ENCODE assay signal across 26 cellular contexts in genomic region chr2:171627412-171627811, GRCh38.
"Had no signal": no experiment of that assay in that cellular context is flagged by ENCODE, and none has a peak within 500 bp of the region (broad histone marks: within the 10 kb centered on the region; RNA-seq: fewer than 3 reads in every experiment).

No MANE protein-coding gene starts in this region.

- H3K36me3 ChIP-seq: neural progenitor cell, ovary, right lobe of liver, sigmoid colon, stomach, thoracic aorta, thyroid gland, tibial nerve, upper lobe of right lung, uterus had no signal

- ATAC-seq: naive thymus-derived CD4-positive, alpha-beta T cell; natural killer cell; psoas muscle; right cardiac atrium; right lobe of liver; stimulated activated effector memory CD8-positive, alpha-beta T cell treated with anti-CD3 and anti-CD28 coated beads, Interleukin-12 subunit alpha, Interleukin-12 subunit beta, amount 100 ng/mL, for 72 hours; stimulated activated naive B cell treated with anti-CD40 and anti-IgM and Interleukin-4, amounts not matched to agents 10 μg/mL and 1 μg/mL and 100 μg/mL, for 72 hours; upper lobe of right lung had no signal

- H3K79me2 ChIP-seq: parathyroid adenoma had no signal

- H3K27me3 ChIP-seq: neural progenitor cell, ovary, right lobe of liver, sigmoid colon, thyroid gland, tibial nerve, upper lobe of right lung, uterus had no signal

- H3K9me3 ChIP-seq: right lobe of liver, thyroid gland, uterus had no signal

- H3K27ac ChIP-seq: neural progenitor cell, ovary, parathyroid adenoma, psoas muscle, right lobe of liver, sigmoid colon, skin epidermis, stomach, thoracic aorta, thyroid gland, tibial nerve, upper lobe of right lung, uterus had no signal

- H3K4me3 ChIP-seq: neural progenitor cell, ovary, psoas muscle, right lobe of liver, sigmoid colon, skin epidermis, smooth muscle cell, stomach, thoracic aorta, thyroid gland, tibial nerve, upper lobe of right lung, uterus had no signal

- H3K4me2 ChIP-seq: neural progenitor cell, smooth muscle cell had no signal

- H2AFZ ChIP-seq: neural progenitor cell, parathyroid adenoma had no signal

- DNase-seq: naive thymus-derived CD4-positive, alpha-beta T cell; natural killer cell; occipital lobe; ovary; posterior cingulate gyrus; psoas muscle; right cardiac atrium; right lobe of liver; sigmoid colon; stimulated activated CD4-positive, alpha-beta T cell treated with anti-CD3 and anti-CD28 coated beads, Interleukin-15, amount 100 ng/mL, for 24 hours; stimulated activated CD4-positive, alpha-beta T cell treated with anti-CD3 and anti-CD28 coated beads, Interleukin-2, amount 100 ng/mL, for 24 hours; stimulated activated CD4-positive, alpha-beta T cell treated with anti-CD3 and anti-CD28 coated beads, Interleukin-2, amount 100 ng/mL, for 48 hours; stimulated activated CD4-positive, alpha-beta T cell treated with anti-CD3 and anti-CD28 coated beads, Interleukin-4, amount 100 ng/mL, for 24 hours; stimulated activated naive B cell treated with anti-CD40 and anti-IgM and Interleukin-4, amounts not matched to agents 10 μg/mL and 1 μg/mL and 100 μg/mL, for 72 hours; stimulated activated naive CD4-positive, alpha-beta T cell treated with Interleukin-2 at 50 U/mL for 16 hours; stomach; thyroid gland; upper lobe of right lung; uterus had no signal

- H3K4me1 ChIP-seq: neural progenitor cell, parathyroid adenoma, psoas muscle, right lobe of liver, sigmoid colon, stomach, thyroid gland, tibial nerve, upper lobe of right lung, uterus had no signal

- H3K9ac ChIP-seq: neural progenitor cell, parathyroid adenoma had no signal
